ENCODE assay signal across 16 cellular contexts in genomic region chr6:3205913-3206312, GRCh38. TPM values are rescaled to one million over a fixed set of nuclear protein-coding genes. Genes with fewer than 3 reads are reported as not detected.
DNase-seq lines count a peak whose midpoint lies in the region; ATAC-seq and TF ChIP-seq lines count a peak whose summit lies in the region.
"Had no signal": no experiment of that assay in that cellular context is flagged by ENCODE, and none has a peak within 500 bp of the region (broad histone marks: within the 10 kb centered on the region; RNA-seq: fewer than 3 reads in every experiment).

No MANE protein-coding gene starts in this region.

- no peaks in the 10 kb centered on the region for H4K20me1 ChIP-seq in smooth muscle cell (ENCODE audit: low read depth)

- POLR2A ChIA-PET in RWPE1 (lab: Yijun Ruan, JAX; ENCODE audit: low non-redundant PET): no interaction called here

- ATAC-seq in GM18505 (IDR thresholded peaks at IDR 0.05; ENCODE audit: unreplicated experiment) (no peak), GM19035 (IDR thresholded peaks at IDR 0.05; ENCODE audit: unreplicated experiment) (no peak)

- no peaks in the 10 kb centered on the region for H3K79me2 ChIP-seq in smooth muscle cell (ENCODE audit: low read depth)

- H3K36me3 ChIP-seq in smooth muscle cell (ENCODE audit: low read depth) (no peaks in the 10 kb centered on the region), spleen (no peaks in the 10 kb centered on the region)
- H3K36me3 ChIP-seq: thyroid gland had no signal

- no peak overlapping the region for H3K27ac ChIP-seq in RWPE1
- peak overlapping the region; percentile 95 for H3K27ac ChIP-seq in smooth muscle cell (ENCODE audit: low read depth)
- no peak overlapping the region for H3K27ac ChIP-seq in spleen
- H3K27ac ChIP-seq: SK-N-MC, thyroid gland had no signal

- H3K4me3 ChIP-seq in smooth muscle cell (no peak overlapping the region), spleen (no peak overlapping the region)
- H3K4me3 ChIP-seq: SK-N-MC, thyroid gland had no signal

- CTCF ChIA-PET in RWPE1 (lab: Yijun Ruan, JAX): no interaction called here

- H3K4me2 ChIP-seq in smooth muscle cell: no peak overlapping the region

- TF ChIP-seq CTCF in RWPE1 (conservative IDR thresholded peaks at IDR 0.05; ENCODE audit: low read depth) (no peak), smooth muscle cell (IDR thresholded peaks at IDR 0.05; ENCODE audit: borderline replicate concordance, insufficient read depth, poor library complexity, severe bottlenecking) (no peak), spleen (IDR thresholded peaks at IDR 0.05 in 8 of 11, conservative IDR thresholded peaks at IDR 0.05 in 3 of 11) (no peak)

- peak overlapping the region; percentile 1 for H3K9ac ChIP-seq in smooth muscle cell (ENCODE audit: low read depth)

- peaks cover 32% of the 10 kb centered on the region for H3F3A ChIP-seq in smooth muscle cell (ENCODE audit: low read depth)

- H2AFZ ChIP-seq in smooth muscle cell (ENCODE audit: low read depth): no peak overlapping the region

- H3K9me3 ChIP-seq in smooth muscle cell (replicated peaks; ENCODE audit: low read depth) (no peaks in the 10 kb centered on the region), spleen (peaks cover 0 to 16% (median 0%) of the 10 kb centered on the region in 8 donors)
- H3K9me3 ChIP-seq: thyroid gland had no signal

- no peak for TF ChIP-seq POLR2A in GM18505 (IDR thresholded peaks at IDR 0.05; ENCODE audit: borderline replicate concordance, extremely low read depth, insufficient read depth, insufficient read length)
- TF ChIP-seq POLR2A in spleen (IDR thresholded peaks at IDR 0.05): no peak

- H3K4me1 ChIP-seq in smooth muscle cell (ENCODE audit: low read depth) (peaks cover 17% of the 10 kb centered on the region), spleen (no peaks in the 10 kb centered on the region)
- H3K4me1 ChIP-seq: thyroid gland had no signal

- DNase-seq in H4 (ENCODE audit: low spot score): peak; percentile 68
- peak; percentile 32 for DNase-seq in RWPE1 (ENCODE audit: low spot score)
- DNase-seq in fibroblast of gingiva (ENCODE audit: low read depth): peak; percentile 100
- DNase-seq in smooth muscle cell (lab: John Stamatoyannopoulos, UW; ENCODE audit: unreplicated experiment): no peak
- no peak for DNase-seq in NCI-H526 (lab: John Stamatoyannopoulos, UW)
- DNase-seq in spleen: no peak
- DNase-seq: activated CD4-positive, alpha-beta T cell treated with anti-CD3 and anti-CD28 coated beads for 48 hours; activated naive CD4-positive, alpha-beta T cell treated with anti-CD3 and anti-CD28 coated beads for 36 hours; effector memory CD4-positive, alpha-beta T cell; immature natural killer cell; Kasumi-1; NCI-H2227 treated with DMSO at 0.1 percent for 48 hours; thyroid gland had no signal

- WGBS in smooth muscle cell (ENCODE audit: low lambda C conversion rate): 23% methylated on average over 4 of the region's 4 CpGs
- 70 to 85% (median 75%) methylated on average over 4 of the region's 4 CpGs for WGBS in spleen, 5 donors

- intact Hi-C loops in spleen (cut with DNase I; ENCODE audit: low total_unique reads): no loop called here

- H3K27me3 ChIP-seq in smooth muscle cell (ENCODE audit: low read depth) (no peaks in the 10 kb centered on the region), spleen (replicated peaks in 1 of 7) (peaks cover 0 to 17% (median 0%) of the 10 kb centered on the region in 7 donors)
- H3K27me3 ChIP-seq: thyroid gland had no signal

RNA-seq across cellular contexts. Expression of gene TUBB2B, which starts 21.5 kb away (rescaled TPM):
- 5.1 and 6.6 TPM in 2 replicates for total RNA-seq in H4 (2014; rRNA removed; shearing (Covaris generic))
- total RNA-seq in smooth muscle cell (55.7 and 62.1 TPM in 2 replicates), spleen (1 to 10 TPM in 2 of 7 donors, under 1 TPM in 4, not detected in 1; 0.39 to 1.6 (median 0.82) TPM)
- polyA plus RNA-seq in smooth muscle cell (22.7 and 52.2 TPM in 2 replicates), spleen (1 to 10 TPM; 1.0 to 2.2 (median 1.3) TPM)

RNA-seq across cellular contexts. Expression of gene TUBB2A, which starts 48.6 kb away (rescaled TPM):
- total RNA-seq in H4 (2014; rRNA removed; shearing (Covaris generic)): 46.3 and 49.0 TPM in 2 replicates
- 201 and 236 TPM in 2 replicates for total RNA-seq in smooth muscle cell
- polyA plus RNA-seq in smooth muscle cell: 272 and 448 TPM in 2 replicates
- 10 to 100 TPM in 3 of 7 donors, 1 to 10 TPM in 4; 4.3 to 13.7 (median 6.7) TPM for total RNA-seq in spleen
- 1 to 10 TPM; 4.8 to 9.1 (median 7.5) TPM for polyA plus RNA-seq in spleen

RNA-seq across cellular contexts. Expression of gene PSMG4, which starts 52.8 kb away (rescaled TPM):
- 24.2 and 24.5 TPM in 2 replicates for total RNA-seq in H4 (2014; rRNA removed; shearing (Covaris generic))
- 12.5 TPM in 2 replicates for total RNA-seq in smooth muscle cell
- 10.9 and 11.5 TPM in 2 replicates for polyA plus RNA-seq in smooth muscle cell
- 10 to 100 TPM; 12.1 to 21.0 (median 17.3) TPM for total RNA-seq in spleen
- polyA plus RNA-seq in spleen: 10 to 100 TPM; 39.0 to 41.6 (median 39.6) TPM

Comparison
In these comparisons a context has a peak if more than half of its experiments do, and no peak if none do; other contexts are left out.
1. DNase-seq: peak in H4 (single experiment), RWPE1 (single experiment) and fibroblast of gingiva (single experiment); none in smooth muscle cell (single experiment), NCI-H526 (0 of 2) and spleen (single experiment).